In genomic region chr15:94229591-94230365, GRCh38 we compare ENCODE assay signal across 8 cellular contexts.
DNase-seq lines count a peak whose midpoint lies in the region; ATAC-seq and TF ChIP-seq lines count a peak whose summit lies in the region.

No MANE protein-coding gene starts in this region.

- peaks cover 17% of the 10 kb centered on the region for H3K36me3 Mint-ChIP-seq in activated T-cell treated with anti-CD3 and anti-CD28 coated beads, Interleukin-2, amount 50 U/mL, for 24 hours (ENCODE audit: low read depth)
- H3K36me3 Mint-ChIP-seq in nephron (ENCODE audit: low read depth): no peaks in the 10 kb centered on the region

- TF ChIP-seq CTCF in GM06990 (IDR thresholded peaks at IDR 0.05; ENCODE audit: insufficient read depth, low read length, poor library complexity, severe bottlenecking) (no peak), KMS-11 (conservative IDR thresholded peaks at IDR 0.05; ENCODE audit: low read depth, low read length) (no peak), nephron (IDR thresholded peaks at IDR 0.05; ENCODE audit: unreplicated experiment in 3 of 3) (no peak)

- DNase-seq in GM06990 (ENCODE audit: extremely low read depth, insufficient read length): peak; percentile 57
- peak; percentile 48 for DNase-seq in activated T-cell treated with anti-CD3 and anti-CD28 coated beads, Interleukin-2, amount 50 U/mL, for 24 hours
- DNase-seq in HEK293T (ENCODE audit: extremely low spot score): no peak
- no peak for DNase-seq in NCI-H1417 treated with DMSO at 0.1 percent for 48 hours (lab: John Stamatoyannopoulos, UW)
- DNase-seq in putamen (ENCODE audit: low spot score): no peak

- no peak overlapping the region for H2AFZ ChIP-seq in KMS-11 (ENCODE audit: low read depth)

- H3K4me3 ChIP-seq in GM06990 (replicated peaks; ENCODE audit: low read depth, low read length) (no peak overlapping the region), KMS-11 (IDR thresholded peaks at IDR 0.05; ENCODE audit: insufficient read depth, low read depth, low read length) (no peak overlapping the region)

- peak overlapping the region; percentile 93 for H3K27ac Mint-ChIP-seq in activated T-cell treated with anti-CD3 and anti-CD28 coated beads, Interleukin-2, amount 50 U/mL, for 24 hours
- H3K27ac Mint-ChIP-seq in nephron: no peak overlapping the region

- no peaks in the 10 kb centered on the region for H3K79me2 ChIP-seq in KMS-11 (ENCODE audit: insufficient read depth, low read depth)

- peak; percentile 70 for ATAC-seq in GM21529 (IDR thresholded peaks at IDR 0.05; ENCODE audit: unreplicated experiment)

- POLR2A ChIA-PET in HEK293T (lab: Yijun Ruan, JAX): interaction anchor here (1.6 kb wide), 1 partner anchor 10 kb away, joined by 3 read pairs; no protein-coding TSS in a partner anchor

- H3K9ac ChIP-seq in KMS-11: no peak overlapping the region

- peak overlapping the region; percentile 80 for H3K4me3 Mint-ChIP-seq in activated T-cell treated with anti-CD3 and anti-CD28 coated beads, Interleukin-2, amount 50 U/mL, for 24 hours
- peak overlapping the region; percentile 39 to 84 (median 74) for H3K4me3 Mint-ChIP-seq in nephron

- H3K27me3 Mint-ChIP-seq in activated T-cell treated with anti-CD3 and anti-CD28 coated beads, Interleukin-2, amount 50 U/mL, for 24 hours: peaks cover 3% of the 10 kb centered on the region
- H3K27me3 Mint-ChIP-seq in nephron (ENCODE audit: low read depth): peaks cover 67% of the 10 kb centered on the region

- H3K4me1 Mint-ChIP-seq in activated T-cell treated with anti-CD3 and anti-CD28 coated beads, Interleukin-2, amount 50 U/mL, for 24 hours (ENCODE audit: low read depth): peaks cover 67% of the 10 kb centered on the region
- peaks cover 6% of the 10 kb centered on the region for H3K4me1 Mint-ChIP-seq in nephron

- no peak overlapping the region for H3K27ac ChIP-seq in KMS-11

- H3K4me2 ChIP-seq in KMS-11: peak overlapping the region; percentile 98

- H3K27me3 ChIP-seq in GM06990 (replicated peaks; ENCODE audit: control insufficient read depth, insufficient read depth, low read length) (peaks cover 2% of the 10 kb centered on the region), KMS-11 (ENCODE audit: insufficient read depth, low read depth) (peaks cover 5% of the 10 kb centered on the region; the same call in 1 of the 2 replicates)

- peaks cover 19% of the 10 kb centered on the region for H3K4me1 ChIP-seq in KMS-11 (ENCODE audit: low read depth, poor library complexity, severe bottlenecking)

- CTCF ChIA-PET in HEK293T (lab: Yijun Ruan, JAX): interaction anchor here (0.5 to 0.7 kb wide), 2 partner anchors 40 to 51 kb away, joined by 3 read pairs; no protein-coding TSS in a partner anchor

- no peaks in the 10 kb centered on the region for H3K9me3 Mint-ChIP-seq in activated T-cell treated with anti-CD3 and anti-CD28 coated beads, Interleukin-2, amount 50 U/mL, for 24 hours
- no peaks in the 10 kb centered on the region for H3K9me3 Mint-ChIP-seq in nephron

- no peaks in the 10 kb centered on the region for H4K20me1 ChIP-seq in KMS-11 (ENCODE audit: insufficient read depth)

- H3K36me3 ChIP-seq in GM06990 (ENCODE audit: control insufficient read depth, insufficient read depth, low read length) (no peaks in the 10 kb centered on the region), KMS-11 (ENCODE audit: insufficient read depth) (no peaks in the 10 kb centered on the region)

TF ChIP-seq in HEK293T, 16 proteins besides CTCF, POLR2A, EP300 and RAD21:
- TF ChIP-seq BHLHE40 (IDR thresholded peaks at IDR 0.05; ENCODE audit: borderline replicate concordance): no peak
- TF ChIP-seq ZNF384 (IDR thresholded peaks at IDR 0.05): no peak
- TF ChIP-seq LEF1 (IDR thresholded peaks at IDR 0.05; ENCODE audit: borderline replicate concordance): no peak
- no peak for TF ChIP-seq NFRKB (IDR thresholded peaks at IDR 0.05)
- no peak for TF ChIP-seq HDGF (IDR thresholded peaks at IDR 0.05; ENCODE audit: borderline replicate concordance)
- TF ChIP-seq L3MBTL2 (conservative IDR thresholded peaks at IDR 0.05): no peak
- TF ChIP-seq ELF4 (IDR thresholded peaks at IDR 0.05): no peak
- no peak for TF ChIP-seq SP1 (IDR thresholded peaks at IDR 0.05)

Comparison
In these comparisons a context has a peak if more than half of its experiments do, and no peak if none do; other contexts are left out.
1. DNase-seq: peak in GM06990 (single experiment) and activated T-cell treated with anti-CD3 and anti-CD28 coated beads, Interleukin-2, amount 50 U/mL, for 24 hours (single experiment); none in HEK293T (single experiment), NCI-H1417 treated with DMSO at 0.1 percent for 48 hours (single experiment) and putamen (single experiment).